ENCODE assay signal across 1 cellular context in genomic region chrX:38754102-38754790, GRCh38.
A peak's percentile ranks its signal among the peaks of the same experiment; 100 is the strongest.
TF ChIP-seq lines count a peak whose summit lies in the region.

No MANE protein-coding gene starts in this region.

TF ChIP-seq in HepG2, 621 proteins besides CTCF, POLR2A, EP300 and RAD21:
- TF ChIP-seq ZNF281 (CRISPR knock-in tag; IDR thresholded peaks at IDR 0.05; ENCODE audit: borderline replicate concordance) (no peak), SMC3 (IDR thresholded peaks at IDR 0.05; ENCODE audit: low read length) (peak; percentile 71), STAG1 (CRISPR knock-in tag; IDR thresholded peaks at IDR 0.05) (peak; percentile 84)
